18 cellular contexts compared by ENCODE assay signal in the genomic region with DNA sequence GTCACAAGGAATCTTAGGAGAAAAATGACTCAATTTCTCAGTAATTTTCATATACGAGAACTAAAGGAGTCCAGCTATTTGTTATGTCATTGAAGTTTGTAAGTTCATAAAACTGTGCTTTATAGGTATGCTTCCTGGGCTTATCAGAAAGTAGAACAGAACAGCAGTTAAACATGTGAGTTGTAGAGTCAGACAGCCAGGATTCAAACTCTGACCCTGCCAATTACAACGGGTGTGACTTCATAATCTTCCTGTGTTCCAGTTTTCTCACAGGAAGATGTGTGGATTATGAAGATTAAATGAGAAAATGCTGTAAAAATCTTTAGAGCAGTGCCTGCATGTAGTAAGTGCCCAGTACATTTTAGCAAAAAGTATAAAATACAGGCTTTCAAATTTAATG. TPM values are rescaled to one million over a fixed set of nuclear protein-coding genes. Genes with fewer than 3 reads are reported as not detected.
"Had no signal": no experiment of that assay in that cellular context is flagged by ENCODE, and none has a peak within 500 bp of the region (broad histone marks: within the 10 kb centered on the region; RNA-seq: fewer than 3 reads in every experiment).

No MANE protein-coding gene starts in this region.

- DNase-seq: dermis blood vessel endothelial cell; effector CD4-positive, alpha-beta T cell; endodermal cell; erythroblast; gastrocnemius medialis; glutamatergic neuron; islet precursor cell; mesendoderm; naive thymus-derived CD8-positive, alpha-beta T cell; psoas muscle; retina; right lobe of liver; stimulated activated CD4-positive, alpha-beta T cell treated with anti-CD3 and anti-CD28 coated beads, Interleukin-2, amount 100 ng/mL, for 24 hours; stimulated activated naive CD4-positive, alpha-beta T cell; stomach; substantia nigra had no signal

- ATAC-seq: gastrocnemius medialis; naive thymus-derived CD8-positive, alpha-beta T cell; psoas muscle; right lobe of liver had no signal

- H3K36me3 ChIP-seq: gastrocnemius medialis, neutrophil, right lobe of liver, stomach had no signal

- H3K4me3 ChIP-seq: gastrocnemius medialis, psoas muscle, right lobe of liver, stomach had no signal

- H3K27ac ChIP-seq: gastrocnemius medialis, neutrophil, psoas muscle, right lobe of liver, stomach had no signal

- FAIRE-seq: endothelial cell of umbilical vein had no signal

- H3K27me3 ChIP-seq: gastrocnemius medialis, neutrophil, right lobe of liver, stomach had no signal

- H3K4me1 ChIP-seq: gastrocnemius medialis, psoas muscle, right lobe of liver, stomach had no signal

- H3K9me3 ChIP-seq: gastrocnemius medialis, neutrophil, psoas muscle, right lobe of liver, stomach had no signal

RNA-seq across cellular contexts. Expression of gene TRIM9, which starts 8.9 kb away (rescaled TPM):
- total RNA-seq: dermis blood vessel endothelial cell, endothelial cell of umbilical vein had no signal
